In the genomic region with DNA sequence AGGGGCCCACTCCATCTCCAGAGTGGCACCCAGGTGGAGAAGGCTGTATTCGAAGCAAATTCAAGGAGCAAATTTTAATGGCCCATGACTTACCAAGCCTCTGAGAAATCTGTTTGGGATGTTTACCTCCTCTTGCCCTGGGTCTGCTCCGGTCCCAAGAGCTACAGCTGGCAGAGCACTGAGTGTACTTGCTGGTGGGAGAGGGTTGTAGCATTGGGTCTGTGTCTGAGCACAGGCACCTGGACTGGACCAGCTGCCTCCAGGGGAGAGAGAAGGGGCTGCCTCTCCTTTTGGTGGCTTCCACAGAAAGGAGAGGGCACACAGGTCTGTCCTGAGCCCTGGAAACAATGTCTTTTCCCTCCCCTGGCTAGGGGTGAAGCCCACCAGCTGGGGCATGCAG, we compare ENCODE assay signal across 23 cellular contexts. TPM values are rescaled to one million over a fixed set of nuclear protein-coding genes. Genes with fewer than 3 reads are reported as not detected.
"Had no signal": no experiment of that assay in that cellular context is flagged by ENCODE, and none has a peak within 500 bp of the region (broad histone marks: within the 10 kb centered on the region; RNA-seq: fewer than 3 reads in every experiment).

No MANE protein-coding gene starts in this region.

- H3K9me3 Mint-ChIP-seq: dendritic cell treated with granulocyte-macrophage colony-stimulating factor and Interleukin-4, amounts not matched to agents 40 ng/mL and 50 ng/mL, for 4 days; effector memory CD8-positive, alpha-beta T cell had no signal

- FAIRE-seq: colon had no signal

- H3K27me3 ChIP-seq: gastrocnemius medialis had no signal

- ATAC-seq: effector memory CD8-positive, alpha-beta T cell; gastrocnemius medialis; heart right ventricle; left lobe of liver; naive thymus-derived CD4-positive, alpha-beta T cell; sciatic nerve; upper lobe of right lung had no signal

- DNase-seq: effector memory CD8-positive, alpha-beta T cell; gastrocnemius medialis; heart right ventricle; hypothalamus; islet precursor cell; mammary epithelial cell; naive thymus-derived CD4-positive, alpha-beta T cell; occipital lobe; stimulated activated CD4-positive, alpha-beta T cell treated with anti-CD3 and anti-CD28 coated beads, Interleukin-12 subunit alpha, Interleukin-12 subunit beta, amount 100 ng/mL, for 4 hours; stimulated activated naive CD4-positive, alpha-beta T cell; tibial artery; upper lobe of right lung had no signal

- H3K9me3 ChIP-seq: esophagus muscularis mucosa, gastrocnemius medialis, heart right ventricle, tibial artery, upper lobe of right lung, vagina had no signal

- H3K27ac Mint-ChIP-seq: dendritic cell treated with granulocyte-macrophage colony-stimulating factor and Interleukin-4, amounts not matched to agents 40 ng/mL and 50 ng/mL, for 4 days; effector memory CD8-positive, alpha-beta T cell; naive thymus-derived CD4-positive, alpha-beta T cell had no signal

- H3K36me3 Mint-ChIP-seq: naive thymus-derived CD4-positive, alpha-beta T cell had no signal

- H3K36me3 ChIP-seq: esophagus muscularis mucosa, gastrocnemius medialis, heart right ventricle, tibial artery, upper lobe of right lung, vagina had no signal

- H3K4me3 Mint-ChIP-seq: dendritic cell treated with granulocyte-macrophage colony-stimulating factor and Interleukin-4, amounts not matched to agents 40 ng/mL and 50 ng/mL, for 4 days had no signal

- H3K27ac ChIP-seq: epithelial cell of prostate, esophagus muscularis mucosa, heart right ventricle, tibial artery, upper lobe of right lung, vagina had no signal

- H3K4me3 ChIP-seq: esophagus muscularis mucosa, gastrocnemius medialis, heart right ventricle, tibial artery, upper lobe of right lung, vagina had no signal

RNA-seq across cellular contexts. Expression of a gene that starts 9.8 kb away (rescaled TPM):
- total RNA-seq: fibroblast of villous mesenchyme; left lobe of liver; mononuclear cell; naive thymus-derived CD4-positive, alpha-beta T cell; occipital lobe; pulmonary artery endothelial cell; sciatic nerve; temporal lobe; upper lobe of right lung; vagina had no signal
- polyA plus RNA-seq: heart right ventricle; mammary epithelial cell; naive thymus-derived CD4-positive, alpha-beta T cell had no signal
